8 cellular contexts compared by ENCODE assay signal in the genomic region with DNA sequence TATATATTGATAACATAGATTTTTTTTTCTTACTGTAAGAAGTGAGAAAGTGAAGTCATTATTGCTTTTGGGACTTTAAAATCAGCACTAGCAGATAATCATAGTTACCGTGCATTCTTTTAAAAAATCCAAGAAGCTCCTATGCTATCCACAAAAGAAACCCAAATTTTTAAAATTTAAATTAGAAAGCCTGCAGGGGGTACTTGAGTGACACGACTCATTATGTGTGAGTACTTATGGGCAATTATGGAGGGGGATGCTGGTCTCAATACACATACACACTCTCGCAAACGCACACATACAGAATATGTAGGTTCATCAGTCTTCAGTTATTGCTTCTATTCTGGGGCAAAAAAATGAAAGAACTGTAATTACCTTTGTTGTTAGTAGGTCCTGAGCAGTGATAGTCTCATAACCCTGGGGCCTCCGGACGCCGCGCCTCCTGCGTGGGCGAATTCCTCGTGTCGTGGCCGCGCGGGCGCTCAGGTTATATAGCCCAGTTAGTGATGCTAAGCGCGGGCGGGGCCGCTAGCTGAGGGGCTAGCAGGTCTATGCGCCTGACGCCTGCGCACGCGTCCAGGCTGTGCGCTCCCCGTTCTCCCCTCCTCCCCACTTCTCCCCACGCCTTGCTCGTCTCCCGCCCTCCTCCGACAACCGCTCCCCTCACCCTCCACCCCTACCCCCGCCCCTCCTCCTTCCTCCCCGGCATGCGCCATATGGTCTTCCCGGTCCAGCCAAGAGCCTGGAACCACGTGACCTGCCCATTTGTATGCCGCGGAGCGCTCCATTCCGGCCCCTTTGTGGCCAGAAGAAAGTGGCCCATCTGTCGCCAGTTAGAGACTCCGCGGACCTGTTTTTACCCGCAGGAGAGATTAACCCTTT. TPM values are rescaled to one million over a fixed set of nuclear protein-coding genes. Genes with fewer than 3 reads are reported as not detected.
DNase-seq lines count a peak whose midpoint lies in the region; ATAC-seq, FAIRE-seq and TF ChIP-seq lines count a peak whose summit lies in the region.

A gene (minus strand): TSS at position 463 of the 882 bp plus-strand sequence. CDS start 1,657 bp downstream, outside the sequence.

- H3K36me3 ChIP-seq in GM23338 (ENCODE audit: insufficient read depth), result no peaks in the 10 kb centered on the region
- H3K36me3 ChIP-seq in keratinocyte (ENCODE audit: control insufficient read depth in 2 of 2, extremely low read depth in 1 of 2, insufficient read depth in 2 of 2, low read length in 2 of 2), result no peaks in the 10 kb centered on the region
- no peaks in the 10 kb centered on the region for H3K36me3 ChIP-seq in vagina

- TF ChIP-seq CTCF in GM23338 (conservative IDR thresholded peaks at IDR 0.05; ENCODE audit: low read depth in 2 of 2), result no peak
- TF ChIP-seq CTCF in WTC11 (IDR thresholded peaks at IDR 0.05), result no peak
- no peak for TF ChIP-seq CTCF in keratinocyte (optimal IDR thresholded peaks at IDR 0.05 in 1 of 3, IDR thresholded peaks at IDR 0.05 in 1 of 3, conservative IDR thresholded peaks at IDR 0.05 in 1 of 3; ENCODE audit: extremely low read depth in 1 of 3, insufficient read depth in 2 of 3, low read length in 3 of 3)
- no peak for TF ChIP-seq CTCF in omental fat pad (IDR thresholded peaks at IDR 0.05)
- no peak for TF ChIP-seq CTCF in vagina (IDR thresholded peaks at IDR 0.05)

- CTCF ChIA-PET in WTC11 (lab: Charles Lee), result no interaction called here

- no peaks in the 10 kb centered on the region for H3K9me3 ChIP-seq in keratinocyte (ENCODE audit: control insufficient read depth, low read depth, low read length)
- no peaks in the 10 kb centered on the region for H3K9me3 ChIP-seq in vagina

- peaks cover 35% of the 10 kb centered on the region for H4K20me1 ChIP-seq in GM23338 (replicated peaks; ENCODE audit: insufficient read depth)
- H4K20me1 ChIP-seq in keratinocyte (ENCODE audit: control insufficient read depth, extremely low read depth, insufficient read depth, low read length), result no peaks in the 10 kb centered on the region

- dilution Hi-C loops in keratinocyte (cut with MboI; ENCODE audit: extremely low pct_ligation_motif_present, low sequenced_read_pairs), result no loop called here

- ATAC-seq in GM23338 (peak; percentile 22), WTC11 (peak; percentile 40), HG03460 (IDR thresholded peaks at IDR 0.05; ENCODE audit: unreplicated experiment) (no peak), omental fat pad (ENCODE audit: low FRiP score) (no peak), HG03439 (IDR thresholded peaks at IDR 0.05; ENCODE audit: unreplicated experiment) (no peak)

- peak within 1 kb of the TSS; percentile 62 for H3K4me3 ChIP-seq in GM23338
- H3K4me3 ChIP-seq in keratinocyte (ENCODE audit: control insufficient read depth in 2 of 3, extremely low read depth in 1 of 3, insufficient read depth in 2 of 3, low read depth in 1 of 3, low read length in 3 of 3), result peak within 1 kb of the TSS in 1 of 3 experiments; percentile 17
- peak within 1 kb of the TSS in 1 of 2 donors; percentile 22 for H3K4me3 ChIP-seq in vagina

- H3K27me3 ChIP-seq in GM23338 (ENCODE audit: insufficient read depth) (peaks cover 100% of the 10 kb centered on the region), keratinocyte (ENCODE audit: control insufficient read depth, extremely low read depth, insufficient read depth, low read length) (peaks cover 78% of the 10 kb centered on the region), vagina (peaks cover 22% of the 10 kb centered on the region)

- no peak for TF ChIP-seq POLR2A in vagina (IDR thresholded peaks at IDR 0.05)

- H3K79me2 ChIP-seq in GM23338 (replicated peaks; ENCODE audit: insufficient read depth) (no peaks in the 10 kb centered on the region), keratinocyte (ENCODE audit: control insufficient read depth, insufficient read depth, low read length) (no peaks in the 10 kb centered on the region)

- H2AFZ ChIP-seq in GM23338 (peak within 1 kb of the TSS; percentile 83), keratinocyte (ENCODE audit: control insufficient read depth, low read length) (no peak within 1 kb of the TSS)

- no peak within 1 kb of the TSS for H3K27ac ChIP-seq in GM23338 (ENCODE audit: low read depth)
- no peak within 1 kb of the TSS for H3K27ac ChIP-seq in keratinocyte (ENCODE audit: control insufficient read depth, insufficient read depth, low read length)
- H3K27ac ChIP-seq in vagina, result no peak within 1 kb of the TSS

- H3K36me3 Mint-ChIP-seq in GM23338 (ENCODE audit: low read depth) (no peaks in the 10 kb centered on the region; the same call in 2 of the 3 replicates), WTC11 (no peaks in the 10 kb centered on the region)

- H3K9me2 ChIP-seq in GM23338 (ENCODE audit: insufficient read depth), result no peaks in the 10 kb centered on the region

- FAIRE-seq in keratinocyte (lab: Jason Lieb, UNC), result no peak

- H3F3A ChIP-seq in GM23338 (replicated peaks; ENCODE audit: low read depth), result peaks cover 11% of the 10 kb centered on the region; the same call in 1 of the 2 replicates

- no peak within 1 kb of the TSS for H3K9ac ChIP-seq in keratinocyte (ENCODE audit: control insufficient read depth, extremely low read depth, insufficient read depth, low read length)

- H3K4me1 ChIP-seq in GM23338 (ENCODE audit: insufficient read depth), result peaks cover 54% of the 10 kb centered on the region
- H3K4me1 ChIP-seq in keratinocyte (ENCODE audit: control insufficient read depth, extremely low read depth, insufficient read depth, low read length), result peaks cover 6% of the 10 kb centered on the region
- H3K4me1 ChIP-seq in vagina, result peaks cover 29% of the 10 kb centered on the region

- POLR2A ChIA-PET in WTC11 (lab: Charles Lee), result no interaction called here

- DNase-seq in Ammon's horn (ENCODE audit: low spot score) (peak; percentile 56), GM23338 (ENCODE audit: low spot score) (peak; percentile 93), WTC11 (ENCODE audit: low spot score) (peak; percentile 89), keratinocyte (ENCODE audit: low read depth, low spot score) (no peak), omental fat pad (ENCODE audit: low spot score) (no peak), vagina (ENCODE audit: extremely low spot score in 2 of 2) (no peak)

- H3K4me3 Mint-ChIP-seq in GM23338, result peak within 1 kb of the TSS; percentile 76
- peak within 1 kb of the TSS; percentile 77 for H3K4me3 Mint-ChIP-seq in WTC11

- H3K4me1 Mint-ChIP-seq in GM23338, result peaks cover 55% of the 10 kb centered on the region
- H3K4me1 Mint-ChIP-seq in WTC11, result peaks cover 63% of the 10 kb centered on the region

- H3K27ac Mint-ChIP-seq in GM23338, result no peak within 1 kb of the TSS
- H3K27ac Mint-ChIP-seq in WTC11, result no peak within 1 kb of the TSS

- intact Hi-C loops in vagina (cut with DNase I), result no loop called here

- H3K4me2 ChIP-seq in GM23338 (peak within 1 kb of the TSS; percentile 88), keratinocyte (ENCODE audit: control insufficient read depth, extremely low read depth, insufficient read depth, low read depth, low read length) (peak within 1 kb of the TSS; percentile 59)

- H3K9me1 ChIP-seq in keratinocyte (ENCODE audit: control insufficient read depth, extremely low read depth, insufficient read depth, low read length), result no peaks in the 10 kb centered on the region

- H3K9me3 Mint-ChIP-seq in GM23338, result no peaks in the 10 kb centered on the region; the same call in 2 of the 3 replicates
- H3K9me3 Mint-ChIP-seq in WTC11, result no peaks in the 10 kb centered on the region

- H3K27me3 Mint-ChIP-seq in GM23338 (ENCODE audit: insufficient read depth, low read depth, poor library complexity) (peaks cover 88% of the 10 kb centered on the region), WTC11 (ENCODE audit: low read depth) (peaks cover 96% of the 10 kb centered on the region)

TF ChIP-seq in GM23338, 12 proteins besides CTCF, POLR2A, EP300 and RAD21 (continues in another document):
- TF ChIP-seq ZNF114 (CRISPR knock-in tag; IDR thresholded peaks at IDR 0.05) (no peak), NANOG (IDR thresholded peaks at IDR 0.05; ENCODE audit: borderline replicate concordance) (no peak), CREB1 (CRISPR knock-in tag; IDR thresholded peaks at IDR 0.05; ENCODE audit: low read depth) (0 out of 2 replicates have a peak, but pooled peaks have one; percentile 36)

TF ChIP-seq in WTC11, 78 proteins besides CTCF, POLR2A, EP300 and RAD21 (continues in another document):
- TF ChIP-seq, protein P1, sequence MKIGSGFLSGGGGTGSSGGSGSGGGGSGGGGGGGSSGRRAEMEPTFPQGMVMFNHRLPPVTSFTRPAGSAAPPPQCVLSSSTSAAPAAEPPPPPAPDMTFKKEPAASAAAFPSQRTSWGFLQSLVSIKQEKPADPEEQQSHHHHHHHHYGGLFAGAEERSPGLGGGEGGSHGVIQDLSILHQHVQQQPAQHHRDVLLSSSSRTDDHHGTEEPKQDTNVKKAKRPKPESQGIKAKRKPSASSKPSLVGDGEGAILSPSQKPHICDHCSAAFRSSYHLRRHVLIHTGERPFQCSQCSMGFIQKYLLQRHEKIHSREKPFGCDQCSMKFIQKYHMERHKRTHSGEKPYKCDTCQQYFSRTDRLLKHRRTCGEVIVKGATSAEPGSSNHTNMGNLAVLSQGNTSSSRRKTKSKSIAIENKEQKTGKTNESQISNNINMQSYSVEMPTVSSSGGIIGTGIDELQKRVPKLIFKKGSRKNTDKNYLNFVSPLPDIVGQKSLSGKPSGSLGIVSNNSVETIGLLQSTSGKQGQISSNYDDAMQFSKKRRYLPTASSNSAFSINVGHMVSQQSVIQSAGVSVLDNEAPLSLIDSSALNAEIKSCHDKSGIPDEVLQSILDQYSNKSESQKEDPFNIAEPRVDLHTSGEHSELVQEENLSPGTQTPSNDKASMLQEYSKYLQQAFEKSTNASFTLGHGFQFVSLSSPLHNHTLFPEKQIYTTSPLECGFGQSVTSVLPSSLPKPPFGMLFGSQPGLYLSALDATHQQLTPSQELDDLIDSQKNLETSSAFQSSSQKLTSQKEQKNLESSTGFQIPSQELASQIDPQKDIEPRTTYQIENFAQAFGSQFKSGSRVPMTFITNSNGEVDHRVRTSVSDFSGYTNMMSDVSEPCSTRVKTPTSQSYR (CRISPR knock-in tag; IDR thresholded peaks at IDR 0.05), result no peak
- TF ChIP-seq ELF4 (CRISPR knock-in tag; IDR thresholded peaks at IDR 0.05; ENCODE audit: low read depth), result no peak
- no peak for TF ChIP-seq NFE2L1 (CRISPR knock-in tag; IDR thresholded peaks at IDR 0.05)

RNA-seq across cellular contexts. Expression of the gene that starts here (rescaled TPM):
- total RNA-seq in GM23338 (2014; rRNA removed; shearing (Covaris generic)), result not detected in 2 replicates
- polyA plus RNA-seq in GM23338 (2016; fragmentation: Nextera tagmentation; extraction: Ambion mirVana) (0.14 TPM in 1 of 2 replicates, not detected in the other), keratinocyte (not detected in 3 replicates)
- total RNA-seq in WTC11 (2021) (0.07 to 0.11 TPM (median 0.07 TPM) in 3 replicates), omental fat pad (not detected), vagina (not detected)
- not detected for polyA plus RNA-seq in keratinocyte (2011; ENCODE audit: low read depth)
- polyA plus RNA-seq in keratinocyte (2011; cell fraction: cytosol; rRNA removed), result not detected in 2 replicates
- polyA plus RNA-seq in keratinocyte (2011; cell fraction: nucleus; rRNA removed), result not detected in 2 replicates
- not detected in 2 replicates for polyA plus RNA-seq in keratinocyte (2012; ENCODE audit: low replicate concordance)
- polyA minus RNA-seq in keratinocyte, result not detected in 3 replicates
- not detected for polyA minus RNA-seq in keratinocyte (2011; cell fraction: cytosol; rRNA and poly(A)+ RNA removed)
- polyA minus RNA-seq in keratinocyte (2011; cell fraction: nucleus; rRNA and poly(A)+ RNA removed), result not detected in 2 replicates

Comparison
In these comparisons a context has a peak if more than half of its experiments do, and no peak if none do; other contexts are left out.
1. Peak in DNase-seq, ATAC-seq, H3K4me3 ChIP-seq and H3K4me2 ChIP-seq in GM23338; RNA of the gene not detected or under 1 TPM.
2. Peak in DNase-seq and ATAC-seq in WTC11; RNA of the gene not detected or under 1 TPM.